In the genomic region with DNA sequence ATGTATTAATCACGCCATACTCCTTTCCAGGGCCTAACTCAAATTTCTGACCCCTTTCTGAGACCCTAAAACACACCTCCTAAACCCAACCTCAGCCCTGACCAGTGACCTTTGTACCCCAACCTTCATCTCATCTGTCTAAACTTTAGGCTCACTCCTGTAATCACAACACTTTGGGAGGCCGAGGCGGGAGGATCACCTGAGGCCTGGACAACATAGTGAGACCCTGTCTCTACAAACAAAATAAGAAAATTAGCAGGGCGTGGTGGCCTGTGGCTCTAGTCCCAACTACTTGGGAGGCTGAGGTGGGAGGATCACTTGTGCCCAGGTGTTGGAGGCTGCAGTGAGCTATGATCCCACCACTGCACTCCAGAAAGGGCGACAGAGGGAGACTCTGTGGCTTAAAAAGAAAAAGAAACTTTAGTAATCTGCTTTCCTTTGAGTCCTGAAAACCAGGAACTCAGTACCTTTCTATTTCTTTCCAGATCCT, we compare ENCODE assay signal across 1 cellular context.
TF ChIP-seq lines count a peak whose summit lies in the region.

No MANE protein-coding gene starts in this region.

TF ChIP-seq in K562, 482 proteins besides CTCF, POLR2A, EP300 and RAD21 (continued from another document):
- TF ChIP-seq, protein P1, sequence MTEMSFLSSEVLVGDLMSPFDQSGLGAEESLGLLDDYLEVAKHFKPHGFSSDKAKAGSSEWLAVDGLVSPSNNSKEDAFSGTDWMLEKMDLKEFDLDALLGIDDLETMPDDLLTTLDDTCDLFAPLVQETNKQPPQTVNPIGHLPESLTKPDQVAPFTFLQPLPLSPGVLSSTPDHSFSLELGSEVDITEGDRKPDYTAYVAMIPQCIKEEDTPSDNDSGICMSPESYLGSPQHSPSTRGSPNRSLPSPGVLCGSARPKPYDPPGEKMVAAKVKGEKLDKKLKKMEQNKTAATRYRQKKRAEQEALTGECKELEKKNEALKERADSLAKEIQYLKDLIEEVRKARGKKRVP (CRISPR knock-in tag; IDR thresholded peaks at IDR 0.05), result no peak
- TF ChIP-seq HMG20B (CRISPR knock-in tag; IDR thresholded peaks at IDR 0.05) (no peak), KLF6 (CRISPR knock-in tag; IDR thresholded peaks at IDR 0.05; ENCODE audit: borderline replicate concordance) (no peak)
